Comparison of ENCODE assay signal across 27 cellular contexts in the genomic region with DNA sequence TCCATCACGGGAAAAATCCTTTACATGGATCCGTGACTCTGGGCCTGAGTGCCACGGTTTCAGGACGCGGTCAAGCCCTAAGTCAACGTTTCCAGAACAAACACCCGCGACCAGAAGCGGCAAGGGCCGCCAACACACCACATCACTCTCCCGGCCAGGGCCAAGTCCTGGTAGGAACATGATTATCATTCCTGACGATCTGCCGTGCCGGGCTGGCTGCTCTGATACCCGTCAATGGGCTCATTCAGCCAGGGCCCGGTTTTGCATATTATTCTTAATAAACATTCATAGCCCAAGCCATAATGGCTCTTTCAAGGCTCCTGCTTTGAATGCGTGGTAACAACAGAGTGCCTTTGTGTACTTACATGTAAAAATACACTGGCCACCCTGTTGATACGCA. TPM values are rescaled to one million over a fixed set of nuclear protein-coding genes. Genes with fewer than 3 reads are reported as not detected.
A peak's percentile ranks its signal among the peaks of the same experiment; 100 is the strongest.
DNase-seq lines count a peak whose midpoint lies in the region; ATAC-seq, FAIRE-seq and TF ChIP-seq lines count a peak whose summit lies in the region.
"Had no signal": no experiment of that assay in that cellular context is flagged by ENCODE, and none has a peak within 500 bp of the region (broad histone marks: within the 10 kb centered on the region; RNA-seq: fewer than 3 reads in every experiment).

No MANE protein-coding gene starts in this region.

- H3K27me3 ChIP-seq in dorsolateral prefrontal cortex = peaks cover 0 to 26% (median 0%) of the 10 kb centered on the region in 45 donors
- H3K27me3 ChIP-seq: SJSA1, upper lobe of left lung had no signal

- intact Hi-C loops in dorsolateral prefrontal cortex (cut with DNase I) (loop anchor here in 1 of 2 donors (10.0 kb wide), 1 partner anchor 150 kb away; no protein-coding TSS in a partner anchor), sciatic nerve (cut with DNase I) (no loop called here)

- peak; percentile 42 for ATAC-seq in sciatic nerve
- no peak for ATAC-seq in HG03196 (IDR thresholded peaks at IDR 0.05; ENCODE audit: unreplicated experiment)
- no peak for ATAC-seq in HG03039 (IDR thresholded peaks at IDR 0.05; ENCODE audit: unreplicated experiment)
- ATAC-seq: left cardiac atrium; naive thymus-derived CD8-positive, alpha-beta T cell had no signal

- DNase-seq in NCI-H1048 (lab: John Stamatoyannopoulos, UW) (peak; percentile 88), dorsolateral prefrontal cortex (peak; percentile 29 to 95 (median 84)), medulla oblongata (ENCODE audit: extremely low spot score) (peak; percentile 70), sciatic nerve (ENCODE audit: low spot score) (no peak), GM19239 (ENCODE audit: insufficient read length, low spot score) (no peak)
- DNase-seq in stimulated activated CD4-positive, alpha-beta T cell treated with anti-CD3 and anti-CD28 coated beads, Interleukin-15, amount 100 ng/mL, for 24 hours = no peak
- DNase-seq: activated CD4-positive, alpha-beta T cell treated with anti-CD3 and anti-CD28 coated beads for 4 hours; activated naive CD4-positive, alpha-beta T cell; activated T-cell treated with anti-CD3 and anti-CD28 coated beads, Interleukin-2, amount 50 U/mL, for 24 hours; Caco-2; DMS79; Kasumi-1; left cardiac atrium; mesenchymal stem cell; naive thymus-derived CD8-positive, alpha-beta T cell; NCI-H1694; NCI-H2171 treated with DMSO at 0.1 percent for 48 hours; NCI-H524; sigmoid colon had no signal

- H3K4me3 ChIP-seq in dorsolateral prefrontal cortex = peak overlapping the region in 8 of 59 donors; percentile 1 to 31 (median 11)
- H3K4me3 ChIP-seq: sigmoid colon, SJSA1, upper lobe of left lung had no signal

- peak in 5 of 56 donors; percentile 12 to 35 (median 17) for TF ChIP-seq CTCF in dorsolateral prefrontal cortex (IDR thresholded peaks at IDR 0.05 in 54 of 56, conservative IDR thresholded peaks at IDR 0.05 in 2 of 56; ENCODE audit: low read depth in 1 of 56, partially characterized antibody in 56 of 56)

- peak overlapping the region in 57 of 59 donors; percentile 16 to 95 (median 82) for H3K27ac ChIP-seq in dorsolateral prefrontal cortex
- H3K27ac ChIP-seq: parathyroid adenoma, sigmoid colon, SJSA1, upper lobe of left lung had no signal

- no peak for FAIRE-seq in GM19239 (lab: Jason Lieb, UNC)
- FAIRE-seq: bronchial epithelial cell, RCC 7860 had no signal

RNA-seq across cellular contexts. Expression of a gene that starts 44.6 kb away (rescaled TPM):
- total RNA-seq in dorsolateral prefrontal cortex = 1 to 10 TPM in 66 of 120 experiments, under 1 TPM in 53, not detected in 1; 0.14 to 5.7 (median 1.1) TPM
- not detected for total RNA-seq in sciatic nerve
- total RNA-seq: activated CD8-positive, alpha-beta memory T cell treated with anti-CD3 and anti-CD28 coated beads for 36 hours; left cardiac atrium; naive thymus-derived CD8-positive, alpha-beta T cell; sigmoid colon had no signal

Comparison
In these comparisons a context has a peak if more than half of its experiments do, and no peak if none do; other contexts are left out.
1. DNase-seq: peak in NCI-H1048 (single experiment), dorsolateral prefrontal cortex (10 of 10) and medulla oblongata (single experiment); none in sciatic nerve (single experiment), stimulated activated CD4-positive, alpha-beta T cell treated with anti-CD3 and anti-CD28 coated beads, Interleukin-15, amount 100 ng/mL, for 24 hours (single experiment) and GM19239 (single experiment).